ENCODE assay signal across 2 cellular contexts in genomic region chr20:62464080-62464770, GRCh38.
TF ChIP-seq lines count a peak whose summit lies in the region.

No MANE protein-coding gene starts in this region.

TF ChIP-seq in HepG2, 621 proteins besides CTCF, POLR2A, EP300 and RAD21:
- TF ChIP-seq NONO (IDR thresholded peaks at IDR 0.05) (no peak), NONO (CRISPR knock-in tag; conservative IDR thresholded peaks at IDR 0.05) (0 out of 2 replicates have a peak, but pooled peaks have one; percentile 17), HDAC6 (IDR thresholded peaks at IDR 0.05; ENCODE audit: low read depth, low read length) (no peak), DPF2 (CRISPR knock-in tag; IDR thresholded peaks at IDR 0.05; ENCODE audit: borderline replicate concordance, low read depth) (peak; percentile 18; the same call in 1 of the 2 replicates), KDM5B (CRISPR knock-in tag; IDR thresholded peaks at IDR 0.05; ENCODE audit: borderline replicate concordance) (0 out of 2 replicates have a peak, but pooled peaks have one; percentile 25), ZBTB38 (CRISPR knock-in tag; IDR thresholded peaks at IDR 0.05) (peak; percentile 73; the same call in 1 of the 2 replicates), CC2D1A (CRISPR knock-in tag; IDR thresholded peaks at IDR 0.05) (no peak), ZNF878 (CRISPR knock-in tag; IDR thresholded peaks at IDR 0.05) (no peak), ZSCAN25 (CRISPR knock-in tag; IDR thresholded peaks at IDR 0.05) (peak; percentile 74; the same call in 1 of the 2 replicates), HNF4A (CRISPR knock-in tag; IDR thresholded peaks at IDR 0.05) (0 out of 2 replicates have a peak, but pooled peaks have one; percentile 10)
- TF ChIP-seq, protein P1, sequence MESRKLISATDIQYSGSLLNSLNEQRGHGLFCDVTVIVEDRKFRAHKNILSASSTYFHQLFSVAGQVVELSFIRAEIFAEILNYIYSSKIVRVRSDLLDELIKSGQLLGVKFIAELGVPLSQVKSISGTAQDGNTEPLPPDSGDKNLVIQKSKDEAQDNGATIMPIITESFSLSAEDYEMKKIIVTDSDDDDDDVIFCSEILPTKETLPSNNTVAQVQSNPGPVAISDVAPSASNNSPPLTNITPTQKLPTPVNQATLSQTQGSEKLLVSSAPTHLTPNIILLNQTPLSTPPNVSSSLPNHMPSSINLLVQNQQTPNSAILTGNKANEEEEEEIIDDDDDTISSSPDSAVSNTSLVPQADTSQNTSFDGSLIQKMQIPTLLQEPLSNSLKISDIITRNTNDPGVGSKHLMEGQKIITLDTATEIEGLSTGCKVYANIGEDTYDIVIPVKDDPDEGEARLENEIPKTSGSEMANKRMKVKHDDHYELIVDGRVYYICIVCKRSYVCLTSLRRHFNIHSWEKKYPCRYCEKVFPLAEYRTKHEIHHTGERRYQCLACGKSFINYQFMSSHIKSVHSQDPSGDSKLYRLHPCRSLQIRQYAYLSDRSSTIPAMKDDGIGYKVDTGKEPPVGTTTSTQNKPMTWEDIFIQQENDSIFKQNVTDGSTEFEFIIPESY (CRISPR knock-in tag; IDR thresholded peaks at IDR 0.05), result peak; percentile 93
- TF ChIP-seq, protein P2, sequence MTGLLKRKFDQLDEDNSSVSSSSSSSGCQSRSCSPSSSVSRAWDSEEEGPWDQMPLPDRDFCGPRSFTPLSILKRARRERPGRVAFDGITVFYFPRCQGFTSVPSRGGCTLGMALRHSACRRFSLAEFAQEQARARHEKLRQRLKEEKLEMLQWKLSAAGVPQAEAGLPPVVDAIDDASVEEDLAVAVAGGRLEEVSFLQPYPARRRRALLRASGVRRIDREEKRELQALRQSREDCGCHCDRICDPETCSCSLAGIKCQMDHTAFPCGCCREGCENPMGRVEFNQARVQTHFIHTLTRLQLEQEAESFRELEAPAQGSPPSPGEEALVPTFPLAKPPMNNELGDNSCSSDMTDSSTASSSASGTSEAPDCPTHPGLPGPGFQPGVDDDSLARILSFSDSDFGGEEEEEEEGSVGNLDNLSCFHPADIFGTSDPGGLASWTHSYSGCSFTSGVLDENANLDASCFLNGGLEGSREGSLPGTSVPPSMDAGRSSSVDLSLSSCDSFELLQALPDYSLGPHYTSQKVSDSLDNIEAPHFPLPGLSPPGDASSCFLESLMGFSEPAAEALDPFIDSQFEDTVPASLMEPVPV (CRISPR knock-in tag; IDR thresholded peaks at IDR 0.05), result no peak

TF ChIP-seq in HEK293T, 16 proteins besides CTCF, POLR2A, EP300 and RAD21:
- no peak for TF ChIP-seq BHLHE40 (IDR thresholded peaks at IDR 0.05; ENCODE audit: borderline replicate concordance)
